ENCODE assay signal across 12 cellular contexts in genomic region chr15:33722673-33723015, GRCh38.
DNase-seq lines count a peak whose midpoint lies in the region; ATAC-seq and TF ChIP-seq lines count a peak whose summit lies in the region.
"Had no signal": no experiment of that assay in that cellular context is flagged by ENCODE, and none has a peak within 500 bp of the region (broad histone marks: within the 10 kb centered on the region; RNA-seq: fewer than 3 reads in every experiment).

No MANE protein-coding gene starts in this region.

- no peak overlapping the region for H3K14ac ChIP-seq in mesenchymal stem cell (ENCODE audit: low read length in 2 of 2)

- H3K79me1 ChIP-seq in mesenchymal stem cell (replicated peaks; ENCODE audit: low read length, poor library complexity, severe bottlenecking): no peaks in the 10 kb centered on the region

- DNase-seq in brain microvascular endothelial cell (no peak), mesenchymal stem cell (no peak), middle frontal gyrus (ENCODE audit: extremely low spot score, low spot score) (no peak), left cardiac atrium (no peak), DMS153 treated with DMSO at 0.1 percent for 48 hours (lab: John Stamatoyannopoulos, UW; ENCODE audit: unreplicated experiment) (no peak)
- DNase-seq: CD8-positive, alpha-beta T cell; COR-L47; KG1 had no signal

- peak overlapping the region; percentile 33 for H2BK5ac ChIP-seq in mesenchymal stem cell (ENCODE audit: low read depth, low read length, poor library complexity, severe bottlenecking)

- no peaks in the 10 kb centered on the region for H3K27me3 ChIP-seq in BLaER1 treated with 17β-estradiol and CSF1 and Interleukin-3, amounts not matched to agents 10 nM and 100 nM
- H3K27me3 ChIP-seq in OCI-LY3 (ENCODE audit: low read depth, low read length) (no peaks in the 10 kb centered on the region), brain microvascular endothelial cell (replicated peaks) (no peaks in the 10 kb centered on the region), mesenchymal stem cell (ENCODE audit: control insufficient read depth in 1 of 2, insufficient read depth in 1 of 2, low read length in 2 of 2) (no peaks in the 10 kb centered on the region)

- H3K23ac ChIP-seq in mesenchymal stem cell (ENCODE audit: low read length in 2 of 2): no peak overlapping the region

- H3K4me2 ChIP-seq in BLaER1 treated with 17β-estradiol and CSF1 and Interleukin-3, amounts not matched to agents 10 nM and 100 nM: peak overlapping the region; percentile 34 to 88 (median 55)
- peak overlapping the region; percentile 59 for H3K4me2 ChIP-seq in OCI-LY3 (ENCODE audit: low read length)
- H3K4me2 ChIP-seq in mesenchymal stem cell (ENCODE audit: low read length, poor library complexity, severe bottlenecking): no peak overlapping the region

- no peaks in the 10 kb centered on the region for H3K36me3 ChIP-seq in BLaER1 treated with 17β-estradiol and CSF1 and Interleukin-3, amounts not matched to agents 10 nM and 100 nM
- H3K36me3 ChIP-seq in OCI-LY3 (replicated peaks; ENCODE audit: low read depth, low read length) (no peaks in the 10 kb centered on the region), brain microvascular endothelial cell (replicated peaks) (no peaks in the 10 kb centered on the region), mesenchymal stem cell (ENCODE audit: control insufficient read depth in 1 of 2, insufficient read depth in 2 of 2, low read depth in 1 of 2, low read length in 2 of 2) (peaks cover 0 to 15% of the 10 kb centered on the region in 2 experiments)

- H2BK120ac ChIP-seq in mesenchymal stem cell (ENCODE audit: low read depth, low read length): no peak overlapping the region

- H3K79me2 ChIP-seq in OCI-LY3 (ENCODE audit: low read length): no peaks in the 10 kb centered on the region

- H3K18ac ChIP-seq in mesenchymal stem cell (ENCODE audit: low read depth in 1 of 2, low read length in 2 of 2): no peak overlapping the region

- H2BK15ac ChIP-seq in mesenchymal stem cell (ENCODE audit: low read depth, poor library complexity, severe bottlenecking): no peak overlapping the region

- H3K4me3 ChIP-seq in BLaER1 treated with 17β-estradiol and CSF1 and Interleukin-3, amounts not matched to agents 10 nM and 100 nM: no peak overlapping the region
- H3K4me3 ChIP-seq in OCI-LY3 (ENCODE audit: low read length) (peak overlapping the region; percentile 14; the same call in 1 of the 2 replicates), brain microvascular endothelial cell (ENCODE audit: low read depth, low read length) (no peak overlapping the region), mesenchymal stem cell (ENCODE audit: insufficient read depth in 1 of 2, low read depth in 1 of 2, low read length in 2 of 2) (no peak overlapping the region)

- intact Hi-C loops in left cardiac atrium (cut with DNase I): no loop called here

- WGBS in mesenchymal stem cell: 91% methylated on average over 10 of the region's 12 CpGs

- H3K9ac ChIP-seq in BLaER1 treated with 17β-estradiol and CSF1 and Interleukin-3, amounts not matched to agents 10 nM and 100 nM: peak overlapping the region in 3 of 11 experiments; percentile 24 to 64 (median 47); a peak in 5 of 22 replicates
- no peak overlapping the region for H3K9ac ChIP-seq in OCI-LY3 (ENCODE audit: low read length)
- H3K9ac ChIP-seq in mesenchymal stem cell (ENCODE audit: low read length): no peak overlapping the region

- peak overlapping the region; percentile 34; the same call in 1 of the 2 replicates for H2AFZ ChIP-seq in OCI-LY3 (ENCODE audit: low read depth, low read length)
- H2AFZ ChIP-seq in mesenchymal stem cell (ENCODE audit: low read depth, low read length): no peak overlapping the region

- H4K20me1 ChIP-seq in BLaER1 treated with 17β-estradiol and CSF1 and Interleukin-3, amounts not matched to agents 10 nM and 100 nM: no peaks in the 10 kb centered on the region
- no peaks in the 10 kb centered on the region for H4K20me1 ChIP-seq in OCI-LY3 (ENCODE audit: insufficient read depth, low read length)

- H3K9me3 ChIP-seq in BLaER1 treated with 17β-estradiol and CSF1 and Interleukin-3, amounts not matched to agents 10 nM and 100 nM (replicated peaks in 1 of 11): peaks cover 0 to 6% (median 0%) of the 10 kb centered on the region in 11 experiments; a peak in 2 of 22 replicates
- H3K9me3 ChIP-seq in OCI-LY3 (ENCODE audit: insufficient read depth, low read length) (no peaks in the 10 kb centered on the region), mesenchymal stem cell (ENCODE audit: control insufficient read depth, low read length) (no peaks in the 10 kb centered on the region)

- peaks cover 12 to 41% (median 17%) of the 10 kb centered on the region in 10 experiments for H3K4me1 ChIP-seq in BLaER1 treated with 17β-estradiol and CSF1 and Interleukin-3, amounts not matched to agents 10 nM and 100 nM
- H3K4me1 ChIP-seq in OCI-LY3 (ENCODE audit: low read length) (peaks cover 24% of the 10 kb centered on the region), mesenchymal stem cell (ENCODE audit: control insufficient read depth, insufficient read depth, low read depth, low read length) (peaks cover 6% of the 10 kb centered on the region)

- peak overlapping the region; percentile 43 to 90 (median 65) for H3K27ac ChIP-seq in BLaER1 treated with 17β-estradiol and CSF1 and Interleukin-3, amounts not matched to agents 10 nM and 100 nM
- H3K27ac ChIP-seq in OCI-LY3 (ENCODE audit: low read length): peak overlapping the region; percentile 30; the same call in 1 of the 2 replicates
- peak overlapping the region; percentile 71 for H3K27ac ChIP-seq in brain microvascular endothelial cell
- H3K27ac ChIP-seq in mesenchymal stem cell (ENCODE audit: low read length, poor library complexity, severe bottlenecking): peak overlapping the region; percentile 79
- H3K27ac ChIP-seq: C4-2B had no signal

- H4K8ac ChIP-seq in mesenchymal stem cell (ENCODE audit: low read length): no peak overlapping the region

- H2BK12ac ChIP-seq in mesenchymal stem cell (ENCODE audit: low read length in 2 of 2): no peak overlapping the region

- no peak overlapping the region for H4K91ac ChIP-seq in mesenchymal stem cell (ENCODE audit: low read length)

- H2AK5ac ChIP-seq in mesenchymal stem cell (ENCODE audit: low read length, severe bottlenecking): peak overlapping the region; percentile 76

- TF ChIP-seq CTCF in OCI-LY3 (IDR thresholded peaks at IDR 0.05; ENCODE audit: low read depth, low read length): no peak
- TF ChIP-seq CTCF in brain microvascular endothelial cell (IDR thresholded peaks at IDR 0.05; ENCODE audit: low read depth, low read length, missing control alignments): no peak

- no peak overlapping the region for H3K4ac ChIP-seq in mesenchymal stem cell (ENCODE audit: low read depth in 1 of 2, low read length in 2 of 2)

- in situ Hi-C loops in brain microvascular endothelial cell (cut with HindIII; ENCODE audit: low pct_ligation_motif_present, low sequenced_read_pairs): loop anchor here (25.0 kb wide), 1 partner anchor 485 kb away; no protein-coding TSS in a partner anchor

- ATAC-seq in left cardiac atrium: no peak
- ATAC-seq: CD8-positive, alpha-beta T cell; HCT116 had no signal
